In genomic region chr11:92240946-92241345, GRCh38 we compare ENCODE assay signal across 32 cellular contexts. TPM values are rescaled to one million over a fixed set of nuclear protein-coding genes. Genes with fewer than 3 reads are reported as not detected.
"Had no signal": no experiment of that assay in that cellular context is flagged by ENCODE, and none has a peak within 500 bp of the region (broad histone marks: within the 10 kb centered on the region; RNA-seq: fewer than 3 reads in every experiment).

No MANE protein-coding gene starts in this region.

- H3K36me3 ChIP-seq: adrenal gland, brain microvascular endothelial cell, heart left ventricle, left lung, lower lobe of right lung, ovary, prostate gland, stomach, thyroid gland, upper lobe of left lung, vagina had no signal

- H3K9me3 Mint-ChIP-seq: activated naive CD4-positive, alpha-beta T cell treated with anti-CD3 and anti-CD28 coated beads for 36 hours; T-helper 2 cell treated with Interferon-gamma antibody and Interleukin-4, amounts not matched to agents 5 μg/mL and 100 μg/mL, for 36 hours had no signal

- H3K4me1 Mint-ChIP-seq: activated CD4-positive, alpha-beta T cell treated with anti-CD3 and anti-CD28 coated beads for 36 hours; activated naive CD8-positive, alpha-beta T cell treated with anti-CD3 and anti-CD28 coated beads for 36 hours; natural killer cell; stimulated activated naive B cell treated with anti-CD40 and anti-IgM and Interleukin-4, amounts not matched to agents 10 μg/mL and 1 μg/mL and 100 μg/mL, for 72 hours had no signal

- FAIRE-seq: endothelial cell of umbilical vein, islet of Langerhans had no signal

- H3K36me3 Mint-ChIP-seq: activated naive CD8-positive, alpha-beta T cell treated with anti-CD3 and anti-CD28 coated beads for 36 hours; natural killer cell; stimulated activated naive B cell treated with anti-CD40 and anti-IgM and Interleukin-4, amounts not matched to agents 10 μg/mL and 1 μg/mL and 100 μg/mL, for 72 hours had no signal

- H3K27ac ChIP-seq: adrenal gland, brain microvascular endothelial cell, heart left ventricle, left lung, lower lobe of right lung, ovary, prostate gland, skin epidermis, stomach, thyroid gland, upper lobe of left lung, vagina had no signal

- H3K4me3 ChIP-seq: adrenal gland, heart left ventricle, left lung, lower lobe of right lung, ovary, prostate gland, skin epidermis, stomach, thyroid gland, upper lobe of left lung, vagina had no signal

- ATAC-seq: activated CD4-positive, alpha-beta T cell treated with anti-CD3 and anti-CD28 coated beads for 36 hours; effector memory CD8-positive, alpha-beta T cell; heart left ventricle; left lung; lower lobe of right lung; natural killer cell; sciatic nerve; stimulated activated naive B cell treated with anti-CD40 and anti-IgM and Interleukin-4, amounts not matched to agents 10 μg/mL and 1 μg/mL and 100 μg/mL, for 72 hours had no signal

- H3K27me3 ChIP-seq: adrenal gland, brain microvascular endothelial cell, left lung, ovary, stomach, thyroid gland, upper lobe of left lung, vagina had no signal

- H3K27ac Mint-ChIP-seq: activated CD4-positive, alpha-beta T cell treated with anti-CD3 and anti-CD28 coated beads for 36 hours; activated naive CD4-positive, alpha-beta T cell treated with anti-CD3 and anti-CD28 coated beads for 36 hours; activated naive CD8-positive, alpha-beta T cell treated with anti-CD3 and anti-CD28 coated beads for 36 hours; effector memory CD8-positive, alpha-beta T cell; natural killer cell; stimulated activated naive B cell treated with anti-CD40 and anti-IgM and Interleukin-4, amounts not matched to agents 10 μg/mL and 1 μg/mL and 100 μg/mL, for 72 hours; T-helper 2 cell treated with Interferon-gamma antibody and Interleukin-4, amounts not matched to agents 5 μg/mL and 100 μg/mL, for 36 hours had no signal

- DNase-seq: activated CD4-positive, alpha-beta T cell treated with anti-CD3 and anti-CD28 coated beads for 36 hours; activated CD4-positive, CD25-positive, alpha-beta regulatory T cell; activated effector memory CD4-positive, alpha-beta T cell treated with anti-CD3 and anti-CD28 coated beads, Interleukin-2, amount 50 U/mL, for 16 hours; activated naive CD4-positive, alpha-beta T cell treated with anti-CD3 and anti-CD28 coated beads for 36 hours; activated naive CD8-positive, alpha-beta T cell treated with anti-CD3 and anti-CD28 coated beads for 36 hours; adrenal gland; aorta; brain microvascular endothelial cell; cortex of kidney; effector memory CD8-positive, alpha-beta T cell; heart left ventricle; left lung; lower lobe of right lung; mesenchymal stem cell; natural killer cell; ovary; retina; stimulated activated CD4-positive, alpha-beta T cell treated with anti-CD3 and anti-CD28 coated beads, Interleukin-12 subunit alpha, Interleukin-12 subunit beta, amount 100 ng/mL, for 4 hours; stimulated activated CD4-positive, alpha-beta T cell treated with anti-CD3 and anti-CD28 coated beads, Interleukin-4, amount 100 ng/mL, for 1 hour; stimulated activated CD8-positive, alpha-beta memory T cell treated with anti-CD3 and anti-CD28 coated beads, Interleukin-4, amount 100 ng/mL, for 48 hours; stimulated activated naive B cell treated with anti-CD40 and anti-IgM and Interleukin-4, amounts not matched to agents 10 μg/mL and 1 μg/mL and 100 μg/mL, for 72 hours; stomach; T-helper 1 cell; thyroid gland; upper lobe of left lung had no signal

- H3K9me3 ChIP-seq: adrenal gland, heart left ventricle, left lung, lower lobe of right lung, ovary, prostate gland, stomach, thyroid gland, vagina had no signal

- H3K27me3 Mint-ChIP-seq: activated CD4-positive, alpha-beta T cell treated with anti-CD3 and anti-CD28 coated beads for 36 hours; activated naive CD8-positive, alpha-beta T cell treated with anti-CD3 and anti-CD28 coated beads for 36 hours; effector memory CD8-positive, alpha-beta T cell; stimulated activated naive B cell treated with anti-CD40 and anti-IgM and Interleukin-4, amounts not matched to agents 10 μg/mL and 1 μg/mL and 100 μg/mL, for 72 hours had no signal

- H3K4me3 Mint-ChIP-seq: activated CD4-positive, alpha-beta T cell treated with anti-CD3 and anti-CD28 coated beads for 36 hours; activated naive CD4-positive, alpha-beta T cell treated with anti-CD3 and anti-CD28 coated beads for 36 hours; activated naive CD8-positive, alpha-beta T cell treated with anti-CD3 and anti-CD28 coated beads for 36 hours; effector memory CD8-positive, alpha-beta T cell; natural killer cell; stimulated activated naive B cell treated with anti-CD40 and anti-IgM and Interleukin-4, amounts not matched to agents 10 μg/mL and 1 μg/mL and 100 μg/mL, for 72 hours; T-helper 2 cell treated with Interferon-gamma antibody and Interleukin-4, amounts not matched to agents 5 μg/mL and 100 μg/mL, for 36 hours had no signal

- H3K4me1 ChIP-seq: adrenal gland, heart left ventricle, left lung, lower lobe of right lung, prostate gland, thyroid gland, upper lobe of left lung, vagina had no signal

RNA-seq across cellular contexts. Expression of gene FAT3, which starts 16.3 kb away (rescaled TPM):
- total RNA-seq: activated CD4-positive, alpha-beta T cell treated with anti-CD3 and anti-CD28 coated beads for 36 hours; activated naive CD4-positive, alpha-beta T cell treated with anti-CD3 and anti-CD28 coated beads for 36 hours; activated naive CD8-positive, alpha-beta T cell treated with anti-CD3 and anti-CD28 coated beads for 36 hours; natural killer cell had no signal
